ENCODE assay signal across 2 cellular contexts in the genomic region with DNA sequence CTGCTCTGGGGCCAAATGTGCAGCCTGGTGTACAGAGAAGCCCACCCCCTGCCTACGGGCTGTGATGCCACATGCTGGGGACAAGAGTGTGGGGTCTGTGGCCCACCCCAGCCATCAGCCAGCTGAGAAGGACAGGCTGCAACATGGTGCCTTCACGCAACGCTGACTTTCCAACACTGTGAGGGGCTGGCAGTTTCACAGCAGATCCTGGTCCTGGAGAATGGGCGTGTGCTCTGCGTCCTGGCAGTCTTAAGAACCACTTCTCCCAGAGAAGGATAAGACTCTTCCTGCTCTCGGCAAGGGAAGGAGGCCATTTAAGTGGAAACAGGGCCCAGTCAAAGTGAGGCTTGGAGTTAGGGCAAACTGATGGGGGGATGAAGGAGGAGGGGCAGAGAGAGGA.
A peak's percentile ranks its signal among the peaks of the same experiment; 100 is the strongest.
TF ChIP-seq lines count a peak whose summit lies in the region.

No MANE protein-coding gene starts in this region.

TF ChIP-seq in HEK293, 187 proteins besides CTCF, POLR2A, EP300 and RAD21:
- no peak for TF ChIP-seq ZNF768 (tag by site-specific recombination; IDR thresholded peaks at IDR 0.05)
- TF ChIP-seq PRDM1 (tag by site-specific recombination; IDR thresholded peaks at IDR 0.05) = peak; percentile 40; the same call in 1 of the 2 replicates
- no peak for TF ChIP-seq ZNF585B (tag by site-specific recombination; IDR thresholded peaks at IDR 0.05)
- no peak for TF ChIP-seq ZNF394 (tag by site-specific recombination; IDR thresholded peaks at IDR 0.05; ENCODE audit: borderline replicate concordance)
- TF ChIP-seq PRDM4 (tag by site-specific recombination; IDR thresholded peaks at IDR 0.05) = peak; percentile 71
- no peak for TF ChIP-seq ZNF350 (tag by site-specific recombination; IDR thresholded peaks at IDR 0.05)
- TF ChIP-seq ZNF610 (tag by site-specific recombination; IDR thresholded peaks at IDR 0.05; ENCODE audit: borderline replicate concordance) = no peak
- TF ChIP-seq ZNF776 (tag by site-specific recombination; IDR thresholded peaks at IDR 0.05; ENCODE audit: borderline replicate concordance) = no peak
- no peak for TF ChIP-seq ZNF175 (tag by site-specific recombination; IDR thresholded peaks at IDR 0.05)

TF ChIP-seq in H1, 55 proteins besides CTCF, POLR2A, EP300 and RAD21:
- no peak for TF ChIP-seq EGR1 (IDR thresholded peaks at IDR 0.05; ENCODE audit: borderline replicate concordance, low read depth, low read length)
- no peak for TF ChIP-seq TAF7 (optimal IDR thresholded peaks at IDR 0.05; ENCODE audit: borderline replicate concordance, low read depth, low read length)
- no peak for TF ChIP-seq CHD2 (IDR thresholded peaks at IDR 0.05; ENCODE audit: low read length)
- TF ChIP-seq CBX5 (IDR thresholded peaks at IDR 0.05; ENCODE audit: low read depth, low read length) = no peak
- no peak for TF ChIP-seq CTBP2 (IDR thresholded peaks at IDR 0.05; ENCODE audit: borderline replicate concordance, insufficient read depth, insufficient read length, low read length)
- TF ChIP-seq SP4 (IDR thresholded peaks at IDR 0.05; ENCODE audit: low read length) = no peak
- TF ChIP-seq RBBP5 (IDR thresholded peaks at IDR 0.05; ENCODE audit: borderline replicate concordance, low read depth, low read length) = no peak
- TF ChIP-seq JUN (IDR thresholded peaks at IDR 0.05; ENCODE audit: low read depth, low read length) = no peak
- TF ChIP-seq TEAD4 (IDR thresholded peaks at IDR 0.05; ENCODE audit: low read depth, low read length) = no peak
- no peak for TF ChIP-seq E2F6 (IDR thresholded peaks at IDR 0.05)
- no peak for TF ChIP-seq ASH2L (IDR thresholded peaks at IDR 0.05; ENCODE audit: low read length)
- TF ChIP-seq HDAC6 (IDR thresholded peaks at IDR 0.05; ENCODE audit: low read depth, low read length) = no peak
TF ChIP-seq in H1: peak in this region for 0.
